In genomic region chr21:45283019-45283610, GRCh38 we compare ENCODE assay signal across 22 cellular contexts. TPM values are rescaled to one million over a fixed set of nuclear protein-coding genes. Genes with fewer than 3 reads are reported as not detected.
DNase-seq lines count a peak whose midpoint lies in the region; ATAC-seq lines count a peak whose summit lies in the region.
"Had no signal": no experiment of that assay in that cellular context is flagged by ENCODE, and none has a peak within 500 bp of the region (broad histone marks: within the 10 kb centered on the region; RNA-seq: fewer than 3 reads in every experiment).

No MANE protein-coding gene starts in this region.

- ATAC-seq in Right ventricle myocardium inferior (no peak), HG02970 (IDR thresholded peaks at IDR 0.05; ENCODE audit: low FRiP score, unreplicated experiment) (no peak)
- ATAC-seq: A549; activated naive CD8-positive, alpha-beta T cell treated with anti-CD3 and anti-CD28 coated beads, Interleukin-2, amount 50 U/mL, for 24 hours; esophagus mucosa; PC-3; stimulated activated memory B cell treated with anti-CD40 and anti-IgM and Interleukin-4, amounts not matched to agents 10 μg/mL and 1 μg/mL and 100 μg/mL, for 72 hours had no signal

- intact Hi-C loops in cardiac septum (cut with DNase I) (no loop called here), Right ventricle myocardium inferior (cut with DNase I) (no loop called here), posterior vena cava (cut with DNase I) (no loop called here)

- DNase-seq in cardiac septum (ENCODE audit: low spot score) = peak; percentile 60
- DNase-seq in Right ventricle myocardium inferior (ENCODE audit: missing footprints) = no peak
- peak; percentile 7 for DNase-seq in iPS-NIHi11 (ENCODE audit: low spot score)
- DNase-seq in posterior vena cava (ENCODE audit: low spot score) = peak; percentile 80
- DNase-seq in ureter (ENCODE audit: low spot score) = peak; percentile 39
- no peak for DNase-seq in dermis blood vessel endothelial cell
- no peak for DNase-seq in NCI-H446 treated with DMSO at 0.1 percent for 48 hours (lab: John Stamatoyannopoulos, UW)
- DNase-seq: activated CD4-positive, alpha-beta T cell treated with anti-CD3 and anti-CD28 coated beads for 4 hours; activated naive CD4-positive, alpha-beta T cell; activated naive CD8-positive, alpha-beta T cell treated with anti-CD3 and anti-CD28 coated beads, Interleukin-2, amount 50 U/mL, for 24 hours; activated T-cell treated with anti-CD3 and anti-CD28 coated beads, Interleukin-2, amount 50 U/mL, for 48 hours; central memory CD4-positive, alpha-beta T cell; left ventricle myocardium inferior; NCI-H2029; NCI-H524; PC-3; SHP77 treated with DMSO at 0.1 percent for 48 hours; substantia nigra had no signal

RNA-seq across cellular contexts. Expression of gene POFUT2, which starts 4.6 kb away (rescaled TPM):
- total RNA-seq in cardiac septum (20.1 TPM), Right ventricle myocardium inferior (16.9 TPM), posterior vena cava (10 to 100 TPM; 27.1 to 27.4 TPM), ureter (42.6 TPM), dermis blood vessel endothelial cell (19.4 and 31.0 TPM in 2 replicates)

Comparison
In these comparisons a context has a peak if more than half of its experiments do, and no peak if none do; other contexts are left out.
1. DNase-seq: peak in cardiac septum (single experiment), iPS-NIHi11 (single experiment), posterior vena cava (single experiment) and ureter (single experiment); none in Right ventricle myocardium inferior (single experiment), dermis blood vessel endothelial cell (single experiment) and NCI-H446 treated with DMSO at 0.1 percent for 48 hours (single experiment).